In the genomic region with DNA sequence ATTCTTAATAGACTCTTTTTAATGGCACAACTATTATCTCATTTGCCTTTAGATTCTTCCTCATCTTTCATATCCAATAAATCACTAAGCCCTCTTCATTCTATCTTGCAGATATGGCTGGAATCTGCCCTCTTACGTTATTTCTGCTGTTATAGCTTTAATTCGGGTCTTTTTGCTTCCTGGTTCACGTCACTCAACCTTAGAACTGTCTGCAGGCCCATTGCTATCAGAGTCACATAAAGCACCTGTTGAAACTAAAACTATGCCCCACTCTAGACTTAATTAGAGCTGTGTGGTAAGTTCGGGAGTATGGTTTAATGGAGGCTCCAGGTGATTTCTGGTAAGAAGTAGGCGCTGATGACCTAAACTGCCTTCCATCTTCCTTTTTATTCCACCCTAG, we compare ENCODE assay signal across 8 cellular contexts. TPM values are rescaled to one million over a fixed set of nuclear protein-coding genes. Genes with fewer than 3 reads are reported as not detected.
A peak's percentile ranks its signal among the peaks of the same experiment; 100 is the strongest.
DNase-seq lines count a peak whose midpoint lies in the region; ATAC-seq and TF ChIP-seq lines count a peak whose summit lies in the region.

No MANE protein-coding gene starts in this region.

- no peak for TF ChIP-seq CTCF in DOHH2 (IDR thresholded peaks at IDR 0.05; ENCODE audit: low read depth, low read length, poor library complexity, severe bottlenecking)
- TF ChIP-seq CTCF in dorsolateral prefrontal cortex (IDR thresholded peaks at IDR 0.05 in 54 of 56, conservative IDR thresholded peaks at IDR 0.05 in 2 of 56; ENCODE audit: low read depth in 1 of 56, partially characterized antibody in 56 of 56): no peak

- peak overlapping the region; percentile 81 for H3K4me2 ChIP-seq in DOHH2 (ENCODE audit: low read length)

- no peaks in the 10 kb centered on the region for H4K20me1 ChIP-seq in DOHH2 (ENCODE audit: control insufficient read depth, insufficient read depth, low read depth, low read length)

- peak overlapping the region; percentile 91 for H3K4me3 ChIP-seq in DOHH2 (ENCODE audit: low read length)
- H3K4me3 ChIP-seq in MG63: peak overlapping the region; percentile 87
- H3K4me3 ChIP-seq in dorsolateral prefrontal cortex: peak overlapping the region; percentile 61 to 99 (median 87)
- H3K4me3 ChIP-seq in neuron (ENCODE audit: low read length): peak overlapping the region; percentile 80

- H3K4me1 ChIP-seq in DOHH2 (ENCODE audit: control insufficient read depth, low read length) (peaks cover 68% of the 10 kb centered on the region), neuron (ENCODE audit: insufficient read depth, low read length) (peaks cover 6% of the 10 kb centered on the region)

- DNase-seq in MG63: no peak
- no peak for DNase-seq in dorsolateral prefrontal cortex
- DNase-seq in dermis blood vessel endothelial cell: no peak
- no peak for DNase-seq in amniotic stem cell (lab: John Stamatoyannopoulos, UW)
- DNase-seq in SKM-1 (lab: John Stamatoyannopoulos, UW; ENCODE audit: unreplicated experiment): no peak

- H3K9me3 ChIP-seq in DOHH2 (ENCODE audit: control insufficient read depth, insufficient read depth, low read length) (no peaks in the 10 kb centered on the region), MG63 (no peaks in the 10 kb centered on the region), neuron (ENCODE audit: low read length) (no peaks in the 10 kb centered on the region)

- H3K79me2 ChIP-seq in DOHH2 (ENCODE audit: control insufficient read depth, low read length): peaks cover 95% of the 10 kb centered on the region

- H3K27me3 ChIP-seq in DOHH2 (ENCODE audit: control insufficient read depth, low read length): no peaks in the 10 kb centered on the region
- H3K27me3 ChIP-seq in MG63: no peaks in the 10 kb centered on the region
- no peaks in the 10 kb centered on the region for H3K27me3 ChIP-seq in dorsolateral prefrontal cortex
- H3K27me3 ChIP-seq in neuron (ENCODE audit: insufficient read depth, low read length): no peaks in the 10 kb centered on the region

- no peaks in the 10 kb centered on the region for H3K9me2 ChIP-seq in DOHH2 (replicated peaks; ENCODE audit: control insufficient read depth, low read length)

- intact Hi-C loops in dorsolateral prefrontal cortex (cut with DNase I): no loop called here

- peak overlapping the region; percentile 82 for H2AFZ ChIP-seq in neuron (ENCODE audit: low read depth, low read length)

- H3K27ac ChIP-seq in DOHH2 (ENCODE audit: low read depth, low read length) (peak overlapping the region; percentile 92), dorsolateral prefrontal cortex (peak overlapping the region in 1 of 59 donors; percentile 92)

- peaks cover 17% of the 10 kb centered on the region for H3F3A ChIP-seq in DOHH2 (ENCODE audit: control insufficient read depth, insufficient read depth)

- H3K36me3 ChIP-seq in DOHH2 (ENCODE audit: control insufficient read depth, low read length) (peaks cover 39% of the 10 kb centered on the region), MG63 (no peaks in the 10 kb centered on the region), neuron (ENCODE audit: insufficient read depth, low read length) (no peaks in the 10 kb centered on the region)

- ATAC-seq in GM21390 (IDR thresholded peaks at IDR 0.05; ENCODE audit: unreplicated experiment): no peak

RNA-seq across cellular contexts. Expression of a gene that starts 1.0 kb away (rescaled TPM):
- total RNA-seq in MG63 (2014; rRNA removed; shearing (Covaris generic); ENCODE audit: low replicate concordance): 11.9 and 14.0 TPM in 2 replicates
- total RNA-seq in dorsolateral prefrontal cortex (10 to 100 TPM in 113 of 120 experiments, 1 to 10 TPM in 7; 8.7 to 23.5 (median 12.6) TPM), dermis blood vessel endothelial cell (8.3 and 12.6 TPM in 2 replicates)

RNA-seq across cellular contexts. Expression of a gene that starts 1.1 kb away (rescaled TPM):
- total RNA-seq in MG63 (2014; rRNA removed; shearing (Covaris generic); ENCODE audit: low replicate concordance): 8.6 and 10.5 TPM in 2 replicates
- total RNA-seq in dorsolateral prefrontal cortex (10 to 100 TPM in 85 of 120 experiments, 1 to 10 TPM in 35; 4.8 to 17.5 (median 11.7) TPM), dermis blood vessel endothelial cell (5.4 and 6.2 TPM in 2 replicates)
